10 cellular contexts compared by ENCODE assay signal in genomic region chr4:168848977-168849687, GRCh38.
DNase-seq lines count a peak whose midpoint lies in the region; ATAC-seq, FAIRE-seq and TF ChIP-seq lines count a peak whose summit lies in the region.
"Had no signal": no experiment of that assay in that cellular context is flagged by ENCODE, and none has a peak within 500 bp of the region (broad histone marks: within the 10 kb centered on the region; RNA-seq: fewer than 3 reads in every experiment).

No MANE protein-coding gene starts in this region.

- no peak overlapping the region for H3K27ac Mint-ChIP-seq in activated naive CD8-positive, alpha-beta T cell treated with anti-CD3 and anti-CD28 coated beads, Interleukin-2, amount 10 ng/mL, durations not matched to agents 7 days and 5 days
- H3K27ac Mint-ChIP-seq in activated naive CD8-positive, alpha-beta T cell treated with anti-CD3 and anti-CD28 coated beads for 36 hours, result no peak overlapping the region
- H3K27ac Mint-ChIP-seq in mesothelial cell of epicardium, result peak overlapping the region; percentile 90

- H3K4ac ChIP-seq in H1 (replicated peaks; ENCODE audit: insufficient read length, low read depth, low read length), result no peak overlapping the region

- peak overlapping the region; percentile 19 to 46; a peak in 3 of 4 replicates for H3K4me2 ChIP-seq in H1 (ENCODE audit: insufficient read depth in 1 of 2, low read depth in 2 of 2, low read length in 2 of 2)

- H2BK20ac ChIP-seq in H1 (ENCODE audit: low read length), result no peak overlapping the region; the same call in 1 of the 2 replicates

- H3K9ac ChIP-seq in H1 (replicated peaks in 1 of 4; ENCODE audit: extremely low read depth in 1 of 4, low read depth in 3 of 4, low read length in 3 of 4), result no peak overlapping the region; a peak in 2 of 7 replicates

- TF ChIP-seq CTCF in H1 (IDR thresholded peaks at IDR 0.05; ENCODE audit: control extremely low read depth in 1 of 3, insufficient read depth in 1 of 3, low read depth in 1 of 3, low read length in 3 of 3) (no peak), mesothelial cell of epicardium (IDR thresholded peaks at IDR 0.05; ENCODE audit: unreplicated experiment) (no peak), uterus (IDR thresholded peaks at IDR 0.05) (no peak)

- no peak overlapping the region for H3K27ac ChIP-seq in H1 (ENCODE audit: low read depth, low read length)
- H3K27ac ChIP-seq in uterus, result peak overlapping the region; percentile 98 to 99

- peaks cover 13% of the 10 kb centered on the region for H3K27me3 Mint-ChIP-seq in activated naive CD8-positive, alpha-beta T cell treated with anti-CD3 and anti-CD28 coated beads, Interleukin-2, amount 10 ng/mL, durations not matched to agents 7 days and 5 days
- H3K27me3 Mint-ChIP-seq in activated naive CD8-positive, alpha-beta T cell treated with anti-CD3 and anti-CD28 coated beads for 36 hours, result peaks cover 10% of the 10 kb centered on the region
- H3K27me3 Mint-ChIP-seq in mesothelial cell of epicardium (ENCODE audit: low read depth), result no peaks in the 10 kb centered on the region

- H3K9me3 Mint-ChIP-seq in activated naive CD8-positive, alpha-beta T cell treated with anti-CD3 and anti-CD28 coated beads, Interleukin-2, amount 10 ng/mL, durations not matched to agents 7 days and 5 days, result no peaks in the 10 kb centered on the region
- H3K9me3 Mint-ChIP-seq in activated naive CD8-positive, alpha-beta T cell treated with anti-CD3 and anti-CD28 coated beads for 36 hours, result no peaks in the 10 kb centered on the region
- no peaks in the 10 kb centered on the region for H3K9me3 Mint-ChIP-seq in mesothelial cell of epicardium

- no peaks in the 10 kb centered on the region for H4K20me1 ChIP-seq in H1 (replicated peaks in 1 of 2; ENCODE audit: control insufficient read depth in 1 of 2, insufficient read depth in 2 of 2, low read length in 2 of 2)

- no peak overlapping the region for H3K23ac ChIP-seq in H1 (ENCODE audit: insufficient read length)

- H2AK5ac ChIP-seq in H1 (ENCODE audit: low read depth, low read length), result no peak overlapping the region

- no peak for TF ChIP-seq POLR2A in H1 (IDR thresholded peaks at IDR 0.05; ENCODE audit: control extremely low read depth in 1 of 2, low read depth in 2 of 2, low read length in 2 of 2)
- TF ChIP-seq POLR2A in uterus (IDR thresholded peaks at IDR 0.05), result no peak
- TF ChIP-seq POLR2A in GM12892 (IDR thresholded peaks at IDR 0.05; ENCODE audit: low read depth, low read length), result no peak

- H3K27me3 ChIP-seq in H1 (replicated peaks in 1 of 4; ENCODE audit: control insufficient read depth in 3 of 4, extremely low read depth in 1 of 4, insufficient read depth in 3 of 4, low read length in 3 of 4), result no peaks in the 10 kb centered on the region
- no peaks in the 10 kb centered on the region for H3K27me3 ChIP-seq in uterus

- no peak for ATAC-seq in activated naive CD8-positive, alpha-beta T cell treated with anti-CD3 and anti-CD28 coated beads, Interleukin-2, amount 10 ng/mL, durations not matched to agents 7 days and 5 days (ENCODE audit: low read depth)

- no peaks in the 10 kb centered on the region for H3K36me3 Mint-ChIP-seq in activated naive CD8-positive, alpha-beta T cell treated with anti-CD3 and anti-CD28 coated beads, Interleukin-2, amount 10 ng/mL, durations not matched to agents 7 days and 5 days
- H3K36me3 Mint-ChIP-seq in activated naive CD8-positive, alpha-beta T cell treated with anti-CD3 and anti-CD28 coated beads for 36 hours, result no peaks in the 10 kb centered on the region
- H3K36me3 Mint-ChIP-seq in mesothelial cell of epicardium, result peaks cover 13% of the 10 kb centered on the region

- CTCF ChIA-PET in H1 (lab: Charles Lee; ENCODE audit: partially characterized antibody), result interaction anchor here (0.7 to 3.3 kb wide), 11 partner anchors 11 to 139 kb away, joined by 3 to 25 read pairs (median 4); no protein-coding TSS in a partner anchor

- H2BK12ac ChIP-seq in H1 (ENCODE audit: low read depth, low read length), result no peak overlapping the region

- H3K9me3 ChIP-seq in H1 (ENCODE audit: insufficient read depth in 2 of 2, low read depth in 1 of 2, low read length in 1 of 2) (no peaks in the 10 kb centered on the region), uterus (no peaks in the 10 kb centered on the region)

- H3K4me3 ChIP-seq in H1 (ENCODE audit: extremely low read depth in 1 of 4, insufficient read depth in 2 of 4, low read depth in 3 of 4, low read length in 4 of 4), result peak overlapping the region in 1 of 4 experiments; percentile 4; a peak in 1 of 8 replicates
- no peak overlapping the region for H3K4me3 ChIP-seq in uterus

- TF ChIP-seq RAD21 in H1 (IDR thresholded peaks at IDR 0.05 in 1 of 2, conservative IDR thresholded peaks at IDR 0.05 in 1 of 2; ENCODE audit: low read depth in 2 of 2, low read length in 2 of 2), result no peak

- no peak overlapping the region for H2BK5ac ChIP-seq in H1 (ENCODE audit: low read depth, low read length)

- POLR2A ChIA-PET in activated naive CD8-positive, alpha-beta T cell treated with anti-CD3 and anti-CD28 coated beads, Interleukin-2, amount 10 ng/mL, durations not matched to agents 7 days and 5 days (lab: Charles Lee), result interaction anchor here (0.8 kb wide), 1 partner anchor 17 kb away, joined by 3 read pairs; no protein-coding TSS in a partner anchor
- POLR2A ChIA-PET in H1 (lab: Charles Lee; ENCODE audit: partially characterized antibody), result interaction anchor here (1.5 to 2.1 kb wide), 6 partner anchors 9 to 29 kb away, joined by 5 to 11 read pairs (median 6); no protein-coding TSS in a partner anchor

- no peak overlapping the region for H4K5ac ChIP-seq in H1 (ENCODE audit: insufficient read length, low read depth, low read length)

- H4K91ac ChIP-seq in H1 (replicated peaks; ENCODE audit: insufficient read length, low read length), result no peak overlapping the region

- whole genome bisulfite sequencing in H1 (ENCODE audit: extremely low coverage in 1 of 2, insufficient coverage in 1 of 2, insufficient read length in 1 of 2, insufficient replicate concordance in 2 of 2, low coverage in 1 of 2, low lambda C conversion rate in 2 of 2, missing lambda C conversion rate in 1 of 2), 2 experiments, result 31% methylated on average over 11 of the region's 11 CpGs; no CpG with 5 or more reads in 1 of the 2 experiments

- no peaks in the 10 kb centered on the region for H3K23me2 ChIP-seq in H1 (ENCODE audit: low read depth, low read length)

- peaks cover 0 to 5% of the 10 kb centered on the region in 2 experiments; a peak in 2 of 4 replicates for H3K79me2 ChIP-seq in H1 (ENCODE audit: control insufficient read depth in 1 of 2, insufficient read depth in 2 of 2, low read length in 2 of 2)

- H3K14ac ChIP-seq in H1 (ENCODE audit: insufficient read length), result no peak overlapping the region

- peaks cover 22% of the 10 kb centered on the region for H3K4me1 Mint-ChIP-seq in activated naive CD8-positive, alpha-beta T cell treated with anti-CD3 and anti-CD28 coated beads, Interleukin-2, amount 10 ng/mL, durations not matched to agents 7 days and 5 days
- peaks cover 11% of the 10 kb centered on the region for H3K4me1 Mint-ChIP-seq in activated naive CD8-positive, alpha-beta T cell treated with anti-CD3 and anti-CD28 coated beads for 36 hours
- H3K4me1 Mint-ChIP-seq in mesothelial cell of epicardium, result peaks cover 56% of the 10 kb centered on the region

- H4K8ac ChIP-seq in H1 (ENCODE audit: extremely low read depth, insufficient read depth, low read length), result no peak overlapping the region

- peak overlapping the region; percentile 15 for H3K4me3 Mint-ChIP-seq in activated naive CD8-positive, alpha-beta T cell treated with anti-CD3 and anti-CD28 coated beads, Interleukin-2, amount 10 ng/mL, durations not matched to agents 7 days and 5 days
- no peak overlapping the region for H3K4me3 Mint-ChIP-seq in activated naive CD8-positive, alpha-beta T cell treated with anti-CD3 and anti-CD28 coated beads for 36 hours
- H3K4me3 Mint-ChIP-seq in mesothelial cell of epicardium, result peak overlapping the region; percentile 18

- FAIRE-seq in H1 (lab: Jason Lieb, UNC) (no peak), GM12892 (lab: Jason Lieb, UNC) (no peak)
- FAIRE-seq: bronchial epithelial cell had no signal

- H2BK120ac ChIP-seq in H1 (replicated peaks; ENCODE audit: low read depth, low read length), result no peak overlapping the region

- H3K18ac ChIP-seq in H1 (ENCODE audit: extremely low read depth, low read length), result no peak overlapping the region

- H3K36me3 ChIP-seq in H1 (ENCODE audit: control insufficient read depth in 2 of 4, insufficient read depth in 4 of 4, low read length in 3 of 4) (no peaks in the 10 kb centered on the region), uterus (no peaks in the 10 kb centered on the region)

- no peaks in the 10 kb centered on the region for H3K79me1 ChIP-seq in H1 (ENCODE audit: low read depth, low read length)

- H3K4me1 ChIP-seq in H1 (replicated peaks in 1 of 4; ENCODE audit: control insufficient read depth in 3 of 4, insufficient read depth in 4 of 4, low read length in 3 of 4), result peaks cover 10 to 33% (median 19%) of the 10 kb centered on the region in 4 experiments
- peaks cover 3 to 25% of the 10 kb centered on the region in 2 donors for H3K4me1 ChIP-seq in uterus

- intact Hi-C loops in uterus (cut with DNase I; ENCODE audit: low total_unique reads) (no loop called here), posterior vena cava (cut with DNase I) (no loop called here)

- no peak for DNase-seq in activated naive CD8-positive, alpha-beta T cell treated with anti-CD3 and anti-CD28 coated beads, Interleukin-2, amount 10 ng/mL, durations not matched to agents 7 days and 5 days
- DNase-seq in activated naive CD8-positive, alpha-beta T cell treated with anti-CD3 and anti-CD28 coated beads for 36 hours, result no peak
- DNase-seq in H1 (ENCODE audit: low read depth in 1 of 2, low spot score in 2 of 2), result no peak
- DNase-seq in mesothelial cell of epicardium (ENCODE audit: low spot score in 2 of 2, unreplicated experiment in 2 of 2), result no peak
- no peak for DNase-seq in uterus
- no peak for DNase-seq in activated CD4-positive, CD25-positive, alpha-beta regulatory T cell treated with anti-CD3 and anti-CD28 coated beads, Interleukin-2, amount 50 U/mL, for 72 hours
- no peak for DNase-seq in GM12892 (ENCODE audit: insufficient read length)
- no peak for DNase-seq in posterior vena cava (ENCODE audit: low spot score)
- DNase-seq: NCI-H2081 had no signal

- no peak overlapping the region for H2BK15ac ChIP-seq in H1 (ENCODE audit: low read length)

- H3K56ac ChIP-seq in H1 (replicated peaks; ENCODE audit: insufficient read length, low read depth, low read length), result no peak overlapping the region

- no peak for TF ChIP-seq EP300 in H1 (IDR thresholded peaks at IDR 0.05; ENCODE audit: borderline replicate concordance in 1 of 2, low read depth in 2 of 2, low read length in 2 of 2)

- H2AFZ ChIP-seq in H1 (ENCODE audit: low read length), result no peak overlapping the region

TF ChIP-seq in H1, 55 proteins besides CTCF, POLR2A, EP300 and RAD21:
- TF ChIP-seq RXRA (IDR thresholded peaks at IDR 0.05; ENCODE audit: insufficient read depth, low read depth, low read length), result no peak
- no peak for TF ChIP-seq TAF1 (IDR thresholded peaks at IDR 0.05; ENCODE audit: low read depth, low read length)
- TF ChIP-seq CBX8 (IDR thresholded peaks at IDR 0.05; ENCODE audit: borderline replicate concordance, low read depth, low read length), result no peak
- no peak for TF ChIP-seq ZNF274 (IDR thresholded peaks at IDR 0.05; ENCODE audit: borderline replicate concordance, extremely low read depth, low read length)
TF ChIP-seq in H1: peak in this region for 0.
